22 cellular contexts compared by ENCODE assay signal in genomic region chr11:45005106-45005505, GRCh38.
"Had no signal": no experiment of that assay in that cellular context is flagged by ENCODE, and none has a peak within 500 bp of the region (broad histone marks: within the 10 kb centered on the region; RNA-seq: fewer than 3 reads in every experiment).

No MANE protein-coding gene starts in this region.

- ATAC-seq: foreskin keratinocyte; gastrocnemius medialis; heart right ventricle; left cardiac atrium; left lung; left ventricle myocardium superior; lower lobe of right lung; mucosa of descending colon; naive thymus-derived CD8-positive, alpha-beta T cell had no signal

- FAIRE-seq: endothelial cell of umbilical vein, islet of Langerhans, keratinocyte had no signal

- H3K27ac ChIP-seq: coronary artery, dorsolateral prefrontal cortex, esophagus muscularis mucosa, foreskin keratinocyte, gastrocnemius medialis, heart right ventricle, left lung, lower lobe of right lung had no signal

- DNase-seq: dermis blood vessel endothelial cell; dorsolateral prefrontal cortex; effector CD4-positive, alpha-beta T cell; effector memory CD4-positive, alpha-beta T cell; foreskin keratinocyte; gastrocnemius medialis; glutamatergic neuron; heart right ventricle; hippocampal formation; left cardiac atrium; left lung; left ventricle myocardium superior; lower lobe of right lung; mesenchymal stem cell; mucosa of descending colon; naive B cell; naive thymus-derived CD8-positive, alpha-beta T cell had no signal
